8 cellular contexts compared by ENCODE assay signal in the genomic region with DNA sequence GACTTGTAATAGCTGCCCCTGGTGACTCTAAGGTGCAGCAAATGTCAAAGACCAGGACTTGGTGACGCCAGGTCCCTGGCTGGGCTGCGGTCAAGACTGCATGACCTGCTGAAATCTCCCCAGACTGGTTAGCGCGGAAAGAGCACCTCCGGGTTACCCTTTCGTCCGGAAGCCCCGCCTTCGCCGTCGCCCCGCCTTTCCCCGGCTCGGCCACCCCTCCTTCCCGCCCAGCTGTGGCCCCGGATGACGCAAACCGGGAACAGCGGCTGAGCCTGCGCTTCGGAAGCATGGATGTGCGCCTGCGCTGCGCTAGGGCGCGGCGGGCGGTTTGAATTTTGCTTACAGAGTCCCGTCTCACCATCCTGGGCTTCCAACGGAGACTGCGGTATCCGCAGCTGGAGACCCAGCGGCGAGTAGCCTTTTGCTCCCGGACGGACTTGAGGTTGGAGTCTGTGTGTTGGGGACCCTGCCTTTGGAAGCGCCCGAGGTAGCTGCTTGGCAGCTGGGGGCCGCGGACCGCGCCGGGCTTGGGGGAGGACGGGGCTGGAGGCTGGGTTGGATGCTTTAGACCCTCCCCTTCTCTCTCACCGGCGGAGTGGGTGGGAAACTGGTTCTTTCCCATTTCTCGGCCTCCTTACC. TPM values are rescaled to one million over a fixed set of nuclear protein-coding genes. Genes with fewer than 3 reads are reported as not detected.
A peak's percentile ranks its signal among the peaks of the same experiment; 100 is the strongest.
DNase-seq lines count a peak whose midpoint lies in the region; ATAC-seq and TF ChIP-seq lines count a peak whose summit lies in the region.

Gene SKA1 (plus strand): TSS at position 294 of the 639 bp plus-strand sequence. CDS start 785 bp downstream, outside the sequence.

- ATAC-seq in natural killer cell treated with Interleukin-12 subunit alpha and Interleukin-12 subunit beta and Interleukin-15 and Interleukin-18, amount 100 ng/mL, for 72 hours = peak; percentile 99
- ATAC-seq in stimulated activated naive CD8-positive, alpha-beta T cell treated with anti-CD3 and anti-CD28 coated beads, Interleukin-15, Interleukin-2, amounts not matched to agents 100 U/mL and 50 U/mL, for 24 hours = peak; percentile 97

- H3K4me1 Mint-ChIP-seq in natural killer cell treated with Interleukin-12 subunit alpha and Interleukin-12 subunit beta and Interleukin-15 and Interleukin-18, amount 100 ng/mL, for 72 hours (ENCODE audit: low read depth in 2 of 2) = peaks cover 6 to 13% of the 10 kb centered on the region in 2 donors

- no peak for TF ChIP-seq CTCF in fibroblast of pulmonary artery (IDR thresholded peaks at IDR 0.05; ENCODE audit: low read length, missing control alignments)

- H3K27me3 Mint-ChIP-seq in natural killer cell treated with Interleukin-12 subunit alpha and Interleukin-12 subunit beta and Interleukin-15 and Interleukin-18, amount 100 ng/mL, for 72 hours = peaks cover 6% of the 10 kb centered on the region in 2 donors

- H3K4me3 ChIP-seq in H7 (ENCODE audit: insufficient read depth, low read depth, low read length) (peak within 1 kb of the TSS; percentile 72), fibroblast of pulmonary artery (replicated peaks; ENCODE audit: low read depth, low read length) (peak within 1 kb of the TSS; percentile 78)

- no peaks in the 10 kb centered on the region for H3K36me3 ChIP-seq in H7 (replicated peaks; ENCODE audit: control insufficient read depth, insufficient read depth, low read length)

- H3K4me3 Mint-ChIP-seq in natural killer cell treated with Interleukin-12 subunit alpha and Interleukin-12 subunit beta and Interleukin-15 and Interleukin-18, amount 100 ng/mL, for 72 hours = peak within 1 kb of the TSS; percentile 88

- H3K36me3 Mint-ChIP-seq in natural killer cell treated with Interleukin-12 subunit alpha and Interleukin-12 subunit beta and Interleukin-15 and Interleukin-18, amount 100 ng/mL, for 72 hours = peaks cover 6% of the 10 kb centered on the region

- DNase-seq in ELF-1 (ENCODE audit: low read depth, low spot score) (peak; percentile 98), H7 (peak; percentile 96), M059J (ENCODE audit: low read depth) (peak; percentile 93), SHP77 (lab: John Stamatoyannopoulos, UW) (peak; percentile 84 to 87), fibroblast of pulmonary artery (ENCODE audit: low read depth) (peak; percentile 95)
- DNase-seq in activated effector memory CD4-positive, alpha-beta T cell treated with Interleukin-2 at 50 U/mL for 16 hours = peak; percentile 89
- peak; percentile 91 for DNase-seq in natural killer cell treated with Interleukin-12 subunit alpha and Interleukin-12 subunit beta and Interleukin-15 and Interleukin-18, amount 100 ng/mL, for 72 hours (ENCODE audit: low spot score)
- DNase-seq in stimulated activated naive CD8-positive, alpha-beta T cell treated with anti-CD3 and anti-CD28 coated beads, Interleukin-15, Interleukin-2, amounts not matched to agents 100 U/mL and 50 U/mL, for 24 hours = peak; percentile 93

- peak within 1 kb of the TSS; percentile 71 to 80 for H3K27ac Mint-ChIP-seq in natural killer cell treated with Interleukin-12 subunit alpha and Interleukin-12 subunit beta and Interleukin-15 and Interleukin-18, amount 100 ng/mL, for 72 hours

- no peaks in the 10 kb centered on the region for H3K27me3 ChIP-seq in H7 (ENCODE audit: control insufficient read depth, insufficient read depth, low read length)

- peaks cover 3% of the 10 kb centered on the region for H3K9me3 Mint-ChIP-seq in natural killer cell treated with Interleukin-12 subunit alpha and Interleukin-12 subunit beta and Interleukin-15 and Interleukin-18, amount 100 ng/mL, for 72 hours

RNA-seq across cellular contexts. Expression of gene SKA1, which starts in this region (rescaled TPM):
- total RNA-seq in H7 (2014; rRNA removed; shearing (Covaris generic)) = 29.2 and 33.9 TPM in 2 replicates
- total RNA-seq in M059J (2014; rRNA removed; shearing (Covaris generic)) = 37.5 and 51.7 TPM in 2 replicates
- total RNA-seq in natural killer cell treated with Interleukin-12 subunit alpha and Interleukin-12 subunit beta and Interleukin-15 and Interleukin-18, amount 100 ng/mL, for 72 hours = 10 to 100 TPM; 18.8 to 38.0 TPM

Comparison
In these comparisons a context has a peak if more than half of its experiments do, and no peak if none do; other contexts are left out.
1. Peak in every context shown above with its lines: DNase-seq, ATAC-seq and H3K4me3 ChIP-seq.